Comparison of ENCODE assay signal across 1 cellular context in genomic region chr3:71710906-71711494, GRCh38.
TF ChIP-seq lines count a peak whose summit lies in the region.

No MANE protein-coding gene starts in this region.

TF ChIP-seq in K562, 482 proteins besides CTCF, POLR2A, EP300 and RAD21 (continued from another document):
- 0 out of 2 replicates have a peak, but pooled peaks have one; percentile 16 for TF ChIP-seq HMBOX1 (IDR thresholded peaks at IDR 0.05)
- peak; percentile 37 for TF ChIP-seq SMC3 (conservative IDR thresholded peaks at IDR 0.05; ENCODE audit: insufficient read depth, low read depth, low read length)
